8 cellular contexts compared by ENCODE assay signal in genomic region chr7:151252961-151253691, GRCh38. TPM values are rescaled to one million over a fixed set of nuclear protein-coding genes. Genes with fewer than 3 reads are reported as not detected.
DNase-seq lines count a peak whose midpoint lies in the region; ATAC-seq and TF ChIP-seq lines count a peak whose summit lies in the region.

No MANE protein-coding gene starts in this region.

- no peak for DNase-seq in AG04449 (ENCODE audit: low read depth, low spot score)
- no peak for DNase-seq in cardiac muscle cell (ENCODE audit: low read depth in 1 of 2, low spot score in 1 of 2)
- peak; percentile 88 for DNase-seq in osteoblast (ENCODE audit: insufficient read length, low spot score, missing footprints)
- DNase-seq in midbrain (lab: John Stamatoyannopoulos, UW) = no peak
- DNase-seq in activated CD4-positive, CD25-positive, alpha-beta regulatory T cell (lab: John Stamatoyannopoulos, UW) = no peak

- peak overlapping the region; percentile 97 for H3K4me2 ChIP-seq in osteoblast (ENCODE audit: insufficient read depth, low read length)

- no peak overlapping the region for H2AFZ ChIP-seq in osteoblast (ENCODE audit: low read length)

- ATAC-seq in HG02981 (IDR thresholded peaks at IDR 0.05; ENCODE audit: unreplicated experiment) (no peak), HG02870 (IDR thresholded peaks at IDR 0.05; ENCODE audit: unreplicated experiment) (no peak)

- H3K36me3 ChIP-seq in cardiac muscle cell = peaks cover 4% of the 10 kb centered on the region
- H3K36me3 ChIP-seq in osteoblast (ENCODE audit: insufficient read depth, low read length) = no peaks in the 10 kb centered on the region

- POLR2A ChIA-PET in AG04449 (lab: Yijun Ruan, JAX) = interaction anchor here (0.6 to 2.6 kb wide), 3 partner anchors 20 to 51 kb away, joined by 3 to 9 read pairs (median 8); partner anchors contain the start of genes ABCF2 and CHPF2

- TF ChIP-seq CTCF in AG04449 (IDR thresholded peaks at IDR 0.05; ENCODE audit: insufficient read depth, low read length, missing control alignments) (no peak), VCaP (conservative IDR thresholded peaks at IDR 0.05) (no peak), cardiac muscle cell (IDR thresholded peaks at IDR 0.05; ENCODE audit: low read depth, low read length) (no peak), osteoblast (IDR thresholded peaks at IDR 0.05; ENCODE audit: extremely low read depth, low read depth, low read length) (no peak)

- H3K4me3 ChIP-seq in AG04449 (ENCODE audit: low read depth, low read length) (peak overlapping the region; percentile 69), cardiac muscle cell (no peak overlapping the region), osteoblast (ENCODE audit: insufficient read depth, low read length) (peak overlapping the region; percentile 83)

- H4K20me1 ChIP-seq in osteoblast (ENCODE audit: insufficient read depth, low read length) = no peaks in the 10 kb centered on the region

- no peaks in the 10 kb centered on the region for H3K9me3 ChIP-seq in cardiac muscle cell (ENCODE audit: low read depth)
- H3K9me3 ChIP-seq in osteoblast (ENCODE audit: low read depth, low read length) = no peaks in the 10 kb centered on the region

- CTCF ChIA-PET in AG04449 (lab: Yijun Ruan, JAX) = interaction anchor here (0.8 to 2.8 kb wide), 5 partner anchors 10 to 144 kb away, joined by 3 to 26 read pairs (median 6); no protein-coding TSS in a partner anchor

- H3K27me3 ChIP-seq in cardiac muscle cell (no peaks in the 10 kb centered on the region), osteoblast (ENCODE audit: insufficient read depth, low read length) (peaks cover 10% of the 10 kb centered on the region)

- peak overlapping the region; percentile 85; the same call in 1 of the 2 replicates for H3K27ac ChIP-seq in VCaP
- H3K27ac ChIP-seq in cardiac muscle cell = peak overlapping the region; percentile 96
- H3K27ac ChIP-seq in osteoblast (ENCODE audit: low read depth, low read length) = no peak overlapping the region

- peaks cover 34% of the 10 kb centered on the region for H3K4me1 ChIP-seq in cardiac muscle cell (ENCODE audit: low read depth)
- H3K4me1 ChIP-seq in osteoblast (ENCODE audit: insufficient read depth, low read length) = peaks cover 20% of the 10 kb centered on the region

- peaks cover 3% of the 10 kb centered on the region for H3K79me2 ChIP-seq in osteoblast (ENCODE audit: insufficient read depth, low read length)

RNA-seq across cellular contexts. Expression of gene SMARCD3, which starts 4.6 kb away (rescaled TPM):
- 180 and 191 TPM in 2 replicates for total RNA-seq in cardiac muscle cell
- 237 and 238 TPM in 2 replicates for polyA plus RNA-seq in cardiac muscle cell
- total RNA-seq in osteoblast = 37.4 and 40.2 TPM in 2 replicates

RNA-seq across cellular contexts. Expression of gene CHPF2, which starts 20.8 kb away (rescaled TPM):
- total RNA-seq in cardiac muscle cell (37.0 and 45.5 TPM in 2 replicates), osteoblast (77.5 and 83.2 TPM in 2 replicates)
- polyA plus RNA-seq in cardiac muscle cell = 26.9 and 31.7 TPM in 2 replicates

RNA-seq across cellular contexts. Expression of gene ABCF2, which starts 26.1 kb away (rescaled TPM):
- 34.3 and 38.1 TPM in 2 replicates for total RNA-seq in cardiac muscle cell
- 32.7 and 32.9 TPM in 2 replicates for polyA plus RNA-seq in cardiac muscle cell
- 55.1 and 65.9 TPM in 2 replicates for total RNA-seq in osteoblast

RNA-seq across cellular contexts. Expression of gene H2BK1, which starts 42.8 kb away (rescaled TPM):
- total RNA-seq in cardiac muscle cell (not detected in 2 replicates), osteoblast (not detected in 2 replicates)
- polyA plus RNA-seq in cardiac muscle cell = not detected in 2 replicates
